ENCODE assay signal across 8 cellular contexts in the genomic region with DNA sequence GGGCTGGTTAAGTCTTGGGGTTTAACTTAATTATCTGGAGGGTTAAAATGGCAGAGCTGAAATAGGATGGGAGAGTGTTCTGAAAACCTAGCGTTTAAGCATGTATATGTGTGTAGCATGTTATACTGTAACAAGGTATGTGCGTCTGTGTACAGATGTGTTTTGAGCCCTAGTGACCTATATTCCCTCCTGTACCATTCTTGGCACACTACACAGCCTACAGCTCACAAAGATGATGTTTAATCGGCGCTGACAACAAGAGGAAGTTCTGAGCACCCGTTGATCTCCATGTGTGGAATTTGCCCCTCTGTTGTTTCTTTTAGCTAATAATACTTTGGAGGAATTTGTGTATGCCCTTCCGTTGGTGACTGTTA. TPM values are rescaled to one million over a fixed set of nuclear protein-coding genes. Genes with fewer than 3 reads are reported as not detected.
DNase-seq lines count a peak whose midpoint lies in the region; ATAC-seq and TF ChIP-seq lines count a peak whose summit lies in the region.

No MANE protein-coding gene starts in this region.

- CTCF ChIA-PET in CD4-positive, alpha-beta T cell (lab: Charles Lee) = interaction anchor here (1.1 to 4.5 kb wide), 3 partner anchors 15 to 210 kb away, joined by 3 to 27 read pairs (median 5); no protein-coding TSS in a partner anchor

- no peaks in the 10 kb centered on the region for H3K27me3 Mint-ChIP-seq in CD4-positive, alpha-beta T cell
- H3K27me3 Mint-ChIP-seq in natural killer cell (ENCODE audit: low read depth in 2 of 2) = peaks cover 8 to 22% of the 10 kb centered on the region in 2 donors

- H3K9me3 Mint-ChIP-seq in CD4-positive, alpha-beta T cell = no peaks in the 10 kb centered on the region
- H3K9me3 Mint-ChIP-seq in natural killer cell = no peaks in the 10 kb centered on the region

- no peak for TF ChIP-seq CTCF in CD4-positive, alpha-beta T cell (IDR thresholded peaks at IDR 0.05)
- TF ChIP-seq CTCF in coronary artery (IDR thresholded peaks at IDR 0.05) (no peak), natural killer cell (IDR thresholded peaks at IDR 0.05) (no peak)

- H3K4me3 Mint-ChIP-seq in CD4-positive, alpha-beta T cell = peak overlapping the region; percentile 86
- peak overlapping the region; percentile 90 for H3K4me3 Mint-ChIP-seq in natural killer cell

- peak overlapping the region; percentile 83 for H3K4me3 ChIP-seq in coronary artery

- H3K36me3 Mint-ChIP-seq in CD4-positive, alpha-beta T cell (ENCODE audit: low read depth) = peaks cover 5% of the 10 kb centered on the region
- no peaks in the 10 kb centered on the region for H3K36me3 Mint-ChIP-seq in natural killer cell

- no peak for DNase-seq in CD4-positive, alpha-beta T cell
- peak; percentile 22 for DNase-seq in KBM-7
- DNase-seq in coronary artery (ENCODE audit: low spot score) = no peak
- DNase-seq in natural killer cell = no peak
- DNase-seq in occipital lobe (lab: John Stamatoyannopoulos, UW) = no peak
- no peak for DNase-seq in superior temporal gyrus (ENCODE audit: extremely low spot score)

- ATAC-seq in CD4-positive, alpha-beta T cell (ENCODE audit: poor library complexity) = peak; percentile 27
- no peak for ATAC-seq in natural killer cell
- no peak for ATAC-seq in GM21367 (IDR thresholded peaks at IDR 0.05; ENCODE audit: unreplicated experiment)
- ATAC-seq in HG03521 (IDR thresholded peaks at IDR 0.05; ENCODE audit: unreplicated experiment) = no peak

- H3K27ac Mint-ChIP-seq in CD4-positive, alpha-beta T cell = peak overlapping the region; percentile 77
- peak overlapping the region in 1 of 2 donors; percentile 32 for H3K27ac Mint-ChIP-seq in natural killer cell

- in situ Hi-C loops in KBM-7 (cut with MboI; ENCODE audit: low pct_unique_long_range_greater_than_20kb, low sequenced_read_pairs) = no loop called here

- peaks cover 53% of the 10 kb centered on the region for H3K4me1 Mint-ChIP-seq in CD4-positive, alpha-beta T cell (ENCODE audit: low read depth)
- H3K4me1 Mint-ChIP-seq in natural killer cell = peaks cover 4 to 19% of the 10 kb centered on the region in 2 donors

- no peaks in the 10 kb centered on the region for H3K27me3 ChIP-seq in CD4-positive, alpha-beta T cell (ENCODE audit: control insufficient read depth, insufficient read depth, low read length)

- no peaks in the 10 kb centered on the region for H3K9me3 ChIP-seq in CD4-positive, alpha-beta T cell (ENCODE audit: control insufficient read depth, low read length)

- peak overlapping the region; percentile 47 for H3K27ac ChIP-seq in CD4-positive, alpha-beta T cell (ENCODE audit: low read depth, low read length)
- peak overlapping the region; percentile 72 to 90 for H3K27ac ChIP-seq in coronary artery

- intact Hi-C loops in CD4-positive, alpha-beta T cell (cut with DNase I, micrococcal nuclease) = loop anchor here in 1 of 2 experiments (5.0 kb wide), 1 partner anchor 87 kb away; no protein-coding TSS in a partner anchor
- intact Hi-C loops in natural killer cell (cut with micrococcal nuclease) = no loop called here

- POLR2A ChIA-PET in CD4-positive, alpha-beta T cell (lab: Charles Lee) = interaction anchor here (1.5 to 3.2 kb wide), 2 partner anchors 89 to 125 kb away, joined by 5 to 19 read pairs; no protein-coding TSS in a partner anchor

RNA-seq across cellular contexts. Expression of a gene that starts 1.4 kb away (rescaled TPM):
- total RNA-seq in CD4-positive, alpha-beta T cell = 1 to 10 TPM; 3.9 to 4.7 TPM
- total RNA-seq in natural killer cell (1 to 10 TPM in 1 of 3 donors, under 1 TPM in 2; 0.25 to 1.1 (median 0.35) TPM), occipital lobe (30.4 TPM)
